ENCODE assay signal across 8 cellular contexts in the genomic region with DNA sequence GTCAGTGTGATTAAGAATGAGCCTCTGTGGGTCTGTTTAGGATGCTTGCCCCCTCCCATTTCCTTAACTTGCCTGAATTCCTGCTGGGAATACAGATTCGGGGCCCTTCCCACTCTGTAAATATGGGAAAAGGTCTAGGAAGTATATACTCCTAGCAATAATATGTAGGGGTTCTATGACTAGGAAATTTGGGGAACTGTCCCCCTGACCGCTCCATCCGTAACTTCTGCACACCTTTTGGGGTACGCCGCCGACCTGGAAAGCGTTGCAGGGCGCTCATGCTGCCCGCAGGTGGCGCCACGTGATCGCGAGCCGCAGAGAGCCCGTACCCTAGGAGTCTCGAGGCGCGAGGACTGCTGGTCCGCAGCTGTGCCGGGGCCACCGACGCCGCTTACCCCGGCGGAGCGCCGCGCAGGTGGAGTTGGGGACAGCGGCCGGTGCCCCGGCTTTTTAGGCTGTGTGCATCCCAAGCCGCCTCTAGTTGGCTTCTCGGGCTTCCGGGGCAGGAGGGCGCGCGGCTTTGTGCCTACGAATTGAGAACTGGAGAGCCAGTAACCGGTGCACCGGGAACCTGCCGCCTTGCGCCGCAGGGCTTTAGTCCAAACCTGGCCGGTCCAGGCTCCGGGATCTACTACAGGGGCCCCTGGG. TPM values are rescaled to one million over a fixed set of nuclear protein-coding genes. Genes with fewer than 3 reads are reported as not detected.
DNase-seq lines count a peak whose midpoint lies in the region; ATAC-seq and TF ChIP-seq lines count a peak whose summit lies in the region.

No MANE protein-coding gene starts in this region.

- H3K27ac Mint-ChIP-seq in activated naive CD8-positive, alpha-beta T cell treated with anti-CD3 and anti-CD28 coated beads for 36 hours, result peak overlapping the region; percentile 87

- peak overlapping the region; percentile 83 for H3K9ac ChIP-seq in DND-41 (ENCODE audit: low read depth, low read length)
- H3K9ac ChIP-seq in parathyroid adenoma, result no peak overlapping the region

- H2AFZ ChIP-seq in DND-41 (ENCODE audit: low read depth, low read length) (peak overlapping the region; percentile 71), parathyroid adenoma (peak overlapping the region; percentile 82)

- H4K20me1 ChIP-seq in DND-41 (ENCODE audit: insufficient read depth, low read length), result no peaks in the 10 kb centered on the region

- H3K4me3 ChIP-seq in DND-41 (ENCODE audit: low read depth in 1 of 2, low read length in 2 of 2) (peak overlapping the region; percentile 37 to 78; a peak in 3 of 4 replicates), parathyroid adenoma (ENCODE audit: low read depth, low read length) (peak overlapping the region; percentile 100), thymus (ENCODE audit: low read length) (peak overlapping the region; percentile 65)

- no peak for TF ChIP-seq EP300 in Ishikawa (IDR thresholded peaks at IDR 0.05; ENCODE audit: borderline replicate concordance)

- DNase-seq in DND-41 (peak; percentile 77), SKM-1 treated with dmso at 0.1 percent for 144 hours (lab: John Stamatoyannopoulos, UW; ENCODE audit: unreplicated experiment) (peak; percentile 39), cardiac septum (ENCODE audit: low spot score) (peak; percentile 93)
- peak; percentile 84 for DNase-seq in activated naive CD8-positive, alpha-beta T cell treated with anti-CD3 and anti-CD28 coated beads for 36 hours

- TF ChIP-seq RAD21 in Ishikawa (IDR thresholded peaks at IDR 0.05; ENCODE audit: low read depth), result peak; percentile 97

- H3K27me3 Mint-ChIP-seq in activated naive CD8-positive, alpha-beta T cell treated with anti-CD3 and anti-CD28 coated beads for 36 hours, result peaks cover 17% of the 10 kb centered on the region

- TF ChIP-seq CTCF in DND-41 (IDR thresholded peaks at IDR 0.05; ENCODE audit: borderline replicate concordance, extremely low read depth, low read length, poor library complexity, severe bottlenecking) (peak; percentile 99), parathyroid adenoma (IDR thresholded peaks at IDR 0.05) (peak; percentile 99)

- H3K9me3 Mint-ChIP-seq in activated naive CD8-positive, alpha-beta T cell treated with anti-CD3 and anti-CD28 coated beads for 36 hours, result no peaks in the 10 kb centered on the region

- peaks cover 47% of the 10 kb centered on the region for H3K4me1 Mint-ChIP-seq in activated naive CD8-positive, alpha-beta T cell treated with anti-CD3 and anti-CD28 coated beads for 36 hours

- H3K4me3 Mint-ChIP-seq in activated naive CD8-positive, alpha-beta T cell treated with anti-CD3 and anti-CD28 coated beads for 36 hours, result peak overlapping the region; percentile 89

- WGBS in thymus, result under 1% methylated on average over 45 of the region's 45 CpGs

- H3K4me1 ChIP-seq in DND-41 (ENCODE audit: insufficient read depth, low read length) (peaks cover 45% of the 10 kb centered on the region), parathyroid adenoma (peaks cover 22% of the 10 kb centered on the region), thymus (ENCODE audit: control insufficient read depth, insufficient read depth, low read length) (peaks cover 17% of the 10 kb centered on the region)

- ATAC-seq in DND-41 (ENCODE audit: insufficient read depth, low read depth) (peak; percentile 47), GM21619 (IDR thresholded peaks at IDR 0.05; ENCODE audit: unreplicated experiment) (peak; percentile 40)

- H3K9me3 ChIP-seq in DND-41 (ENCODE audit: insufficient read depth, low read length, severe bottlenecking), result no peaks in the 10 kb centered on the region
- H3K9me3 ChIP-seq in parathyroid adenoma (ENCODE audit: control insufficient read depth, low read length), result no peaks in the 10 kb centered on the region
- no peaks in the 10 kb centered on the region for H3K9me3 ChIP-seq in thymus (ENCODE audit: control insufficient read depth)

- H3K27me3 ChIP-seq in DND-41 (ENCODE audit: insufficient read depth, low read length, poor library complexity) (no peaks in the 10 kb centered on the region), parathyroid adenoma (ENCODE audit: control insufficient read depth, insufficient read depth, low read length) (no peaks in the 10 kb centered on the region), thymus (ENCODE audit: control insufficient read depth, insufficient read depth) (peaks cover 3% of the 10 kb centered on the region)

- peaks cover 9% of the 10 kb centered on the region for H3K36me3 Mint-ChIP-seq in activated naive CD8-positive, alpha-beta T cell treated with anti-CD3 and anti-CD28 coated beads for 36 hours

- H3K4me2 ChIP-seq in DND-41 (ENCODE audit: insufficient read depth, low read length) (peak overlapping the region; percentile 95), parathyroid adenoma (ENCODE audit: low read length) (peak overlapping the region; percentile 90)

- intact Hi-C loops in cardiac septum (cut with DNase I), result loop anchor here (1.0 to 10.0 kb wide), 3 partner anchors 152 to 417 kb away; partner anchors contain the start of gene RPEL1

- H3K27ac ChIP-seq in DND-41 (ENCODE audit: low read length) (peak overlapping the region; percentile 77), parathyroid adenoma (peak overlapping the region; percentile 82), thymus (ENCODE audit: low read depth) (peak overlapping the region; percentile 89)

- peaks cover 15% of the 10 kb centered on the region for H3K79me2 ChIP-seq in DND-41 (ENCODE audit: insufficient read depth, low read length)
- peaks cover 13% of the 10 kb centered on the region for H3K79me2 ChIP-seq in parathyroid adenoma

- H3K36me3 ChIP-seq in DND-41 (ENCODE audit: insufficient read depth, low read length) (no peaks in the 10 kb centered on the region; the same call in 1 of the 2 replicates), parathyroid adenoma (ENCODE audit: control insufficient read depth, insufficient read depth, low read length) (no peaks in the 10 kb centered on the region), thymus (ENCODE audit: control insufficient read depth, insufficient read depth) (no peaks in the 10 kb centered on the region)

TF ChIP-seq in Ishikawa, 13 proteins besides CTCF, POLR2A, EP300 and RAD21:
- TF ChIP-seq YY1 (IDR thresholded peaks at IDR 0.05; ENCODE audit: low read depth), result peak; percentile 40; the same call in 1 of the 2 replicates
- no peak; the same call in 1 of the 2 replicates for TF ChIP-seq MAX (IDR thresholded peaks at IDR 0.05)
- TF ChIP-seq, protein P1, sequence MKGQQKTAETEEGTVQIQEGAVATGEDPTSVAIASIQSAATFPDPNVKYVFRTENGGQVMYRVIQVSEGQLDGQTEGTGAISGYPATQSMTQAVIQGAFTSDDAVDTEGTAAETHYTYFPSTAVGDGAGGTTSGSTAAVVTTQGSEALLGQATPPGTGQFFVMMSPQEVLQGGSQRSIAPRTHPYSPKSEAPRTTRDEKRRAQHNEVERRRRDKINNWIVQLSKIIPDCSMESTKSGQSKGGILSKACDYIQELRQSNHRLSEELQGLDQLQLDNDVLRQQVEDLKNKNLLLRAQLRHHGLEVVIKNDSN (IDR thresholded peaks at IDR 0.05), result peak; percentile 74
- TF ChIP-seq ZBTB7A (IDR thresholded peaks at IDR 0.05; ENCODE audit: low read depth), result peak; percentile 58; the same call in 1 of the 2 replicates
- TF ChIP-seq TCF12 (IDR thresholded peaks at IDR 0.05; ENCODE audit: low read depth), result 0 out of 2 replicates have a peak, but pooled peaks have one; percentile 58
- no peak for TF ChIP-seq FOXM1 (IDR thresholded peaks at IDR 0.05; ENCODE audit: borderline replicate concordance, low read depth)
- TF ChIP-seq TEAD4 (IDR thresholded peaks at IDR 0.05), result peak; percentile 22; the same call in 1 of the 2 replicates
- peak; percentile 26; the same call in 1 of the 2 replicates for TF ChIP-seq TAF1 (IDR thresholded peaks at IDR 0.05; ENCODE audit: low read depth)
- TF ChIP-seq NFIC (IDR thresholded peaks at IDR 0.05), result peak; percentile 47

RNA-seq across cellular contexts. Expression of gene CNNM2, which starts 0.7 kb away (rescaled TPM):
- total RNA-seq in activated naive CD8-positive, alpha-beta T cell treated with anti-CD3 and anti-CD28 coated beads for 36 hours, result 1 to 10 TPM; 4.0 to 4.5 TPM
- total RNA-seq in cardiac septum, result 5.9 TPM
- 2.1 TPM for polyA plus RNA-seq in thymus

RNA-seq across cellular contexts. Expression of gene AS3MT, which starts 48.2 kb away (rescaled TPM):
- total RNA-seq in activated naive CD8-positive, alpha-beta T cell treated with anti-CD3 and anti-CD28 coated beads for 36 hours, result 1 to 10 TPM in 1 of 2 experiments, not detected in 1; 1.2 TPM
- 7.2 TPM for total RNA-seq in cardiac septum
- polyA plus RNA-seq in thymus, result 6.4 TPM

Comparison
In these comparisons a context has a peak if more than half of its experiments do, and no peak if none do; other contexts are left out.
1. Peak in every context shown above with its lines: DNase-seq, ATAC-seq, H3K4me3 ChIP-seq and H3K27ac ChIP-seq.
2. DNase-seq: peak in every context shown above with its lines; median percentile 93 in cardiac septum; 84 in activated naive CD8-positive, alpha-beta T cell treated with anti-CD3 and anti-CD28 coated beads for 36 hours; 77 in DND-41; 39 in SKM-1 treated with dmso at 0.1 percent for 144 hours.